ENCODE assay signal across 20 cellular contexts in genomic region chr13:94311893-94312292, GRCh38.
A peak's percentile ranks its signal among the peaks of the same experiment; 100 is the strongest.
DNase-seq lines count a peak whose midpoint lies in the region; ATAC-seq, FAIRE-seq and TF ChIP-seq lines count a peak whose summit lies in the region.
"Had no signal": no experiment of that assay in that cellular context is flagged by ENCODE, and none has a peak within 500 bp of the region (broad histone marks: within the 10 kb centered on the region; RNA-seq: fewer than 3 reads in every experiment).

No MANE protein-coding gene starts in this region.

- intact Hi-C loops in GM12878 (cut with micrococcal nuclease; ENCODE audit: unreplicated experiment): no loop called here
- intact Hi-C loops in esophagus muscularis mucosa (cut with DNase I): no loop called here

- FAIRE-seq in GM12878 (lab: Jason Lieb, UNC): peak; percentile 72
- FAIRE-seq: GM12891 had no signal

- H4K20me1 ChIP-seq in KMS-11 (ENCODE audit: insufficient read depth) (no peaks in the 10 kb centered on the region), GM12878 (ENCODE audit: control insufficient read depth, insufficient read depth) (no peaks in the 10 kb centered on the region)

- peaks cover 57% of the 10 kb centered on the region for H3K4me1 ChIP-seq in KMS-11 (ENCODE audit: low read depth, poor library complexity, severe bottlenecking)
- H3K4me1 ChIP-seq in GM12878 (ENCODE audit: control insufficient read depth, insufficient read depth, low read length): peaks cover 24% of the 10 kb centered on the region
- peaks cover 35% of the 10 kb centered on the region for H3K4me1 ChIP-seq in mesodermal cell (ENCODE audit: control insufficient read depth, insufficient read depth, low read length, poor library complexity, severe bottlenecking)
- H3K4me1 ChIP-seq in esophagus muscularis mucosa: peaks cover 0 to 5% (median 1%) of the 10 kb centered on the region in 4 donors
- H3K4me1 ChIP-seq: lower lobe of right lung, thyroid gland had no signal

- TF ChIP-seq RAD21 in GM12878 (IDR thresholded peaks at IDR 0.05; ENCODE audit: insufficient read depth, low read depth, low read length): no peak

- no TSS peak for BruUV-seq in GM12878 (replicated peaks; lab: Mats Ljungman, UMichigan)

- DNase-seq in EH (ENCODE audit: low read depth) (peak; percentile 43), GM12878 (ENCODE audit: low read depth, low spot score) (no peak), 8988T (no peak), esophagus muscularis mucosa (ENCODE audit: extremely low spot score) (no peak)
- DNase-seq: activated CD4-positive, alpha-beta T cell treated with anti-CD3 and anti-CD28 coated beads for 36 hours; activated CD8-positive, alpha-beta memory T cell treated with anti-CD3 and anti-CD28 coated beads, Interleukin-2, amount 50 U/mL, for 4 hours; effector CD8-positive, alpha-beta T cell; H9; lower lobe of right lung; MG63; naive B cell; NCI-H2029; NCI-H510A treated with DMSO at 0.1 percent for 48 hours; sigmoid colon; stimulated activated naive CD4-positive, alpha-beta T cell treated with Interleukin-2 at 50 U/mL for 16 hours; thyroid gland had no signal

- no peaks in the 10 kb centered on the region for H3K79me2 ChIP-seq in KMS-11 (ENCODE audit: insufficient read depth, low read depth)
- no peaks in the 10 kb centered on the region for H3K79me2 ChIP-seq in GM12878 (ENCODE audit: control insufficient read depth, insufficient read depth, low read length)

- H3K4me2 ChIP-seq in KMS-11: peak overlapping the region; percentile 95
- no peak overlapping the region for H3K4me2 ChIP-seq in GM12878 (ENCODE audit: control insufficient read depth, insufficient read depth)

- H3K9ac ChIP-seq in KMS-11 (peak overlapping the region; percentile 42; the same call in 1 of the 2 replicates), GM12878 (ENCODE audit: control insufficient read depth, insufficient read depth, low read length) (no peak overlapping the region)

- H3K27ac ChIP-seq in KMS-11 (peak overlapping the region; percentile 80), GM12878 (ENCODE audit: control insufficient read depth, insufficient read depth) (no peak overlapping the region), mesodermal cell (ENCODE audit: low read depth, low read length, severe bottlenecking) (peak overlapping the region; percentile 57), esophagus muscularis mucosa (replicated peaks in 1 of 4) (no peak overlapping the region)
- H3K27ac ChIP-seq: lower lobe of right lung, thyroid gland had no signal

- H3K36me3 ChIP-seq in KMS-11 (ENCODE audit: insufficient read depth) (no peaks in the 10 kb centered on the region), GM12878 (ENCODE audit: control insufficient read depth in 2 of 2, insufficient read depth in 2 of 2, low read length in 1 of 2) (no peaks in the 10 kb centered on the region), mesodermal cell (ENCODE audit: control insufficient read depth, insufficient read depth, low read length) (no peaks in the 10 kb centered on the region), esophagus muscularis mucosa (no peaks in the 10 kb centered on the region)
- H3K36me3 ChIP-seq: lower lobe of right lung, MG63, sigmoid colon, thyroid gland had no signal

- TF ChIP-seq POLR2A in GM12878 (IDR thresholded peaks at IDR 0.05; ENCODE audit: low read depth, low read length) (no peak), esophagus muscularis mucosa (IDR thresholded peaks at IDR 0.05; ENCODE audit: low read depth) (no peak)

- ATAC-seq in GM12878 (no peak), HG02610 (IDR thresholded peaks at IDR 0.05; ENCODE audit: unreplicated experiment) (no peak)
- ATAC-seq: activated CD4-positive, alpha-beta T cell treated with anti-CD3 and anti-CD28 coated beads for 36 hours; lower lobe of right lung had no signal

- POLR2A ChIA-PET in GM12878 (lab: Charles Lee): no interaction called here

- H3K4me3 ChIP-seq in KMS-11 (IDR thresholded peaks at IDR 0.05; ENCODE audit: insufficient read depth, low read depth, low read length): no peak overlapping the region
- H3K4me3 ChIP-seq in GM12878: no peak overlapping the region
- no peak overlapping the region for H3K4me3 ChIP-seq in mesodermal cell (ENCODE audit: extremely low read depth, insufficient read depth, low read length, poor library complexity, severe bottlenecking)
- H3K4me3 ChIP-seq in esophagus muscularis mucosa: no peak overlapping the region
- H3K4me3 ChIP-seq: lower lobe of right lung, MG63, sigmoid colon, thyroid gland had no signal

- H2AFZ ChIP-seq in KMS-11 (ENCODE audit: low read depth) (peak overlapping the region; percentile 55), GM12878 (ENCODE audit: control insufficient read depth, low read depth, low read length) (no peak overlapping the region)

- H3K27me3 ChIP-seq in KMS-11 (ENCODE audit: insufficient read depth, low read depth) (no peaks in the 10 kb centered on the region), GM12878 (replicated peaks in 1 of 2; ENCODE audit: control insufficient read depth in 2 of 2, insufficient read depth in 2 of 2, low read length in 1 of 2) (no peaks in the 10 kb centered on the region; a peak in 1 of 4 replicates), esophagus muscularis mucosa (no peaks in the 10 kb centered on the region)
- H3K27me3 ChIP-seq: MG63, sigmoid colon, thyroid gland had no signal

- SMC1A ChIA-PET in GM12878 (lab: Charles Lee; ENCODE audit: uncharacterized antibody, unreplicated experiment): interaction anchor here (1.2 kb wide), 1 partner anchor 11 kb away, joined by 3 read pairs; no protein-coding TSS in a partner anchor

- no peak for TF ChIP-seq EP300 in GM12878 (IDR thresholded peaks at IDR 0.05; ENCODE audit: borderline replicate concordance in 1 of 2, control insufficient read depth in 1 of 2, low read depth in 2 of 2, low read length in 2 of 2)
- no peak for TF ChIP-seq EP300 in esophagus muscularis mucosa (IDR thresholded peaks at IDR 0.05)

- in situ Hi-C loops in GM12878 (cut with MboI): no loop called here

- H3K9me3 ChIP-seq in GM12878 (replicated peaks; ENCODE audit: control insufficient read depth, insufficient read depth, low read length) (no peaks in the 10 kb centered on the region), mesodermal cell (ENCODE audit: control insufficient read depth, low read length) (no peaks in the 10 kb centered on the region), esophagus muscularis mucosa (no peaks in the 10 kb centered on the region)
- H3K9me3 ChIP-seq: lower lobe of right lung, MG63, sigmoid colon, thyroid gland had no signal

- CTCF ChIA-PET in GM12878 (lab: Yijun Ruan, JAX): no interaction called here

- RAD21 ChIA-PET in GM12878 (lab: Charles Lee; ENCODE audit: unreplicated experiment): no interaction called here

- WGBS in GM12878 (ENCODE audit: insufficient coverage, insufficient replicate concordance, low lambda C conversion rate, missing lambda C conversion rate): 68% methylated on average over 2 of the region's 2 CpGs
- WGBS in mesodermal cell (ENCODE audit: insufficient coverage in 2 of 2), 2 experiments: 56% methylated on average over 1 of the region's 2 CpGs
- 75% methylated on average over 2 of the region's 2 CpGs for WGBS in esophagus muscularis mucosa

- TF ChIP-seq CTCF in KMS-11 (conservative IDR thresholded peaks at IDR 0.05; ENCODE audit: low read depth, low read length) (no peak), GM12878 (IDR thresholded peaks at IDR 0.05 in 2 of 3, conservative IDR thresholded peaks at IDR 0.05 in 1 of 3; ENCODE audit: control insufficient read depth in 2 of 3, extremely low read depth in 1 of 3, insufficient read depth in 1 of 3, low read depth in 3 of 3, low read length in 3 of 3) (no peak), esophagus muscularis mucosa (IDR thresholded peaks at IDR 0.05) (no peak)

TF ChIP-seq in GM12878, 131 proteins besides CTCF, POLR2A, EP300 and RAD21:
- TF ChIP-seq IRF5 (IDR thresholded peaks at IDR 0.05; ENCODE audit: borderline replicate concordance) (no peak), CREB1 (IDR thresholded peaks at IDR 0.05; ENCODE audit: low read depth) (no peak), NR2C2 (IDR thresholded peaks at IDR 0.05; ENCODE audit: borderline replicate concordance, control insufficient read depth, insufficient read length, low read depth) (no peak), EZH2 (IDR thresholded peaks at IDR 0.05; ENCODE audit: borderline replicate concordance, control insufficient read depth, low read depth, low read length) (no peak), SUPT20H (IDR thresholded peaks at IDR 0.05; ENCODE audit: borderline replicate concordance, control insufficient read depth, low read depth, low read length) (no peak), POU2F2 (IDR thresholded peaks at IDR 0.05; ENCODE audit: borderline replicate concordance, low read depth, low read length) (no peak), PAX5 (IDR thresholded peaks at IDR 0.05; ENCODE audit: borderline replicate concordance, low read depth, low read length) (no peak), POLR2AphosphoS5 (IDR thresholded peaks at IDR 0.05; ENCODE audit: low read length) (no peak), RAD51 (IDR thresholded peaks at IDR 0.05) (no peak), FOXM1 (IDR thresholded peaks at IDR 0.05; ENCODE audit: low read depth, low read length) (no peak), PML (IDR thresholded peaks at IDR 0.05; ENCODE audit: low read length) (no peak), DPF2 (IDR thresholded peaks at IDR 0.05) (no peak), ZNF622 (IDR thresholded peaks at IDR 0.05) (no peak), MEF2A (IDR thresholded peaks at IDR 0.05; ENCODE audit: insufficient read depth, low read depth, low read length) (no peak), YY1 (IDR thresholded peaks at IDR 0.05; ENCODE audit: low read depth, low read length) (no peak)

Comparison
In these comparisons a context has a peak if more than half of its experiments do, and no peak if none do; other contexts are left out.
1. H3K27ac ChIP-seq: peak in KMS-11 (single experiment) and mesodermal cell (single experiment); none in GM12878 (single experiment) and esophagus muscularis mucosa (0 of 4).